ENCODE assay signal across 8 cellular contexts in genomic region chr6:84763397-84764331, GRCh38. TPM values are rescaled to one million over a fixed set of nuclear protein-coding genes. Genes with fewer than 3 reads are reported as not detected.
DNase-seq lines count a peak whose midpoint lies in the region; ATAC-seq and TF ChIP-seq lines count a peak whose summit lies in the region.

No MANE protein-coding gene starts in this region.

- H3K36me3 Mint-ChIP-seq in chondrocyte (ENCODE audit: low read depth) = peaks cover 6% of the 10 kb centered on the region

- TF ChIP-seq POLR2A in lower leg skin (IDR thresholded peaks at IDR 0.05) = no peak

- H3K4me1 Mint-ChIP-seq in chondrocyte (ENCODE audit: low read depth) = peaks cover 28% of the 10 kb centered on the region

- peaks cover 41% of the 10 kb centered on the region for H3K27me3 Mint-ChIP-seq in chondrocyte (ENCODE audit: low read depth)

- TF ChIP-seq CTCF in chondrocyte (IDR thresholded peaks at IDR 0.05) = no peak
- no peak for TF ChIP-seq CTCF in lower leg skin (IDR thresholded peaks at IDR 0.05)

- 1 to 5% methylated on average over 45 to 59 of the region's 97 CpGs for WGBS in lower leg skin, 2 donors

- ATAC-seq in GM18868 (IDR thresholded peaks at IDR 0.05; ENCODE audit: unreplicated experiment) (no peak), HG03521 (IDR thresholded peaks at IDR 0.05; ENCODE audit: unreplicated experiment) (no peak)

- peaks cover 9% of the 10 kb centered on the region for H3K36me3 ChIP-seq in MG63

- peak overlapping the region; percentile 99 for H3K4me3 Mint-ChIP-seq in chondrocyte (ENCODE audit: unreplicated experiment)

- H3K27me3 ChIP-seq in MG63 = no peaks in the 10 kb centered on the region

- H3K9me3 ChIP-seq in MG63 = no peaks in the 10 kb centered on the region

- peak overlapping the region; percentile 99 for H3K27ac Mint-ChIP-seq in chondrocyte (ENCODE audit: unreplicated experiment)

- H3K4me3 ChIP-seq in MG63 = peak overlapping the region; percentile 68
- peak overlapping the region; percentile 43 for H3K4me3 ChIP-seq in lower leg skin (ENCODE audit: low read depth, poor library complexity, severe bottlenecking)

- peaks cover 2% of the 10 kb centered on the region for H3K9me3 Mint-ChIP-seq in chondrocyte (ENCODE audit: low read depth)

- intact Hi-C loops in lower leg skin (cut with DNase I; ENCODE audit: low total_unique reads) = no loop called here

- DNase-seq in AG20443 (ENCODE audit: low spot score) (peak; percentile 72), MG63 (peak; percentile 88), chondrocyte (ENCODE audit: low spot score) (no peak), lower leg skin (ENCODE audit: low spot score in 2 of 2) (peak in 1 of 2 donors; percentile 92), ureter (ENCODE audit: low spot score) (peak; percentile 70), NCI-H2029 (lab: John Stamatoyannopoulos, UW) (no peak)

RNA-seq across cellular contexts. Expression of gene TBX18, which starts 0.7 kb away (rescaled TPM):
- total RNA-seq in MG63 (2014; rRNA removed; shearing (Covaris generic); ENCODE audit: low replicate concordance) = 16.4 and 31.6 TPM in 2 replicates
- total RNA-seq in chondrocyte (6.9 to 10.7 TPM (median 9.1 TPM) in 3 replicates), lower leg skin (1 to 10 TPM; 1.1 to 8.6 (median 4.2) TPM), ureter (84.1 TPM)

Comparison
In these comparisons a context has a peak if more than half of its experiments do, and no peak if none do; other contexts are left out.
1. DNase-seq: peak in AG20443 (single experiment), MG63 (single experiment) and ureter (single experiment); none in chondrocyte (single experiment) and NCI-H2029 (single experiment).